Comparison of ENCODE assay signal across 1 cellular context in the genomic region with DNA sequence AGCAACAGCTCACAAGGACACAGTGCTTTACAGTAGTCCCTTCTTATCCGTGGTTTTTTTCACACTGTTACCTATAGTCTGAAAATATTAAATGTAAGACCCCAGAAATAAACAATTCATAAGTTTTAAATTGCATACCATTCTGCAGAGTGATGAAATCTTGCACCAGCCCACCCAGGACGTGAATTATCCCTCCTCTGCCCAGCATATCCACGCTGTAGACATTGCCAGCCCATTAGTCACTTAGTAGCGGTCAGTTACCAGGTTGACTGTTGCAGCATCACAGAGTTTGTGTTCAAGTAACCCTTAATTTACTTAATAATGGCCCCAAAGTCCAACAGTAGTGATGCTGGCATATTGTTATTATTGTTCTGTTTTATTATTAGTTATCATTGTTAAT.
TF ChIP-seq lines count a peak whose summit lies in the region.

No MANE protein-coding gene starts in this region.

TF ChIP-seq in HepG2, 621 proteins besides CTCF, POLR2A, EP300 and RAD21:
- TF ChIP-seq MED13 (CRISPR knock-in tag; IDR thresholded peaks at IDR 0.05) (no peak), FOSL2 (CRISPR knock-in tag; IDR thresholded peaks at IDR 0.05) (peak; percentile 46), TARDBP (CRISPR knock-in tag; IDR thresholded peaks at IDR 0.05) (no peak), TBX3 (IDR thresholded peaks at IDR 0.05; ENCODE audit: borderline replicate concordance) (no peak)
- TF ChIP-seq, protein P1, sequence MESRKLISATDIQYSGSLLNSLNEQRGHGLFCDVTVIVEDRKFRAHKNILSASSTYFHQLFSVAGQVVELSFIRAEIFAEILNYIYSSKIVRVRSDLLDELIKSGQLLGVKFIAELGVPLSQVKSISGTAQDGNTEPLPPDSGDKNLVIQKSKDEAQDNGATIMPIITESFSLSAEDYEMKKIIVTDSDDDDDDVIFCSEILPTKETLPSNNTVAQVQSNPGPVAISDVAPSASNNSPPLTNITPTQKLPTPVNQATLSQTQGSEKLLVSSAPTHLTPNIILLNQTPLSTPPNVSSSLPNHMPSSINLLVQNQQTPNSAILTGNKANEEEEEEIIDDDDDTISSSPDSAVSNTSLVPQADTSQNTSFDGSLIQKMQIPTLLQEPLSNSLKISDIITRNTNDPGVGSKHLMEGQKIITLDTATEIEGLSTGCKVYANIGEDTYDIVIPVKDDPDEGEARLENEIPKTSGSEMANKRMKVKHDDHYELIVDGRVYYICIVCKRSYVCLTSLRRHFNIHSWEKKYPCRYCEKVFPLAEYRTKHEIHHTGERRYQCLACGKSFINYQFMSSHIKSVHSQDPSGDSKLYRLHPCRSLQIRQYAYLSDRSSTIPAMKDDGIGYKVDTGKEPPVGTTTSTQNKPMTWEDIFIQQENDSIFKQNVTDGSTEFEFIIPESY (CRISPR knock-in tag; IDR thresholded peaks at IDR 0.05) = peak; percentile 89
